ENCODE assay signal across 12 cellular contexts in genomic region chr16:65975049-65975708, GRCh38.
DNase-seq lines count a peak whose midpoint lies in the region; ATAC-seq, FAIRE-seq and TF ChIP-seq lines count a peak whose summit lies in the region.
"Had no signal": no experiment of that assay in that cellular context is flagged by ENCODE, and none has a peak within 500 bp of the region (broad histone marks: within the 10 kb centered on the region; RNA-seq: fewer than 3 reads in every experiment).

No MANE protein-coding gene starts in this region.

- TF ChIP-seq EP300 in A549 (IDR thresholded peaks at IDR 0.05) = no peak

- FAIRE-seq in A549 (lab: Jason Lieb, UNC) = no peak
- peak; percentile 5 for FAIRE-seq in RCC 7860 (lab: Jason Lieb, UNC)

- peaks cover 23% of the 10 kb centered on the region for H3K9me3 ChIP-seq in A549
- H3K9me3 ChIP-seq: thyroid gland had no signal

- WGBS in A549 (ENCODE audit: missing lambda C conversion rate) = 60% methylated on average over 7 of the region's 7 CpGs

- H3K27ac ChIP-seq in A549 = peak overlapping the region; percentile 54 to 76; a peak in 5 of 6 replicates
- H3K27ac ChIP-seq: HL-60, thyroid gland had no signal

- H3K4me3 ChIP-seq in A549 = no peak overlapping the region
- H3K4me3 ChIP-seq: thyroid gland had no signal

- no peak for TF ChIP-seq CTCF in A549 (IDR thresholded peaks at IDR 0.05)

- POLR2A ChIA-PET in A549 (lab: Yijun Ruan, JAX) = no interaction called here

- DNase-seq in A549 (ENCODE audit: low read depth in 1 of 2, low spot score in 1 of 2) = peak in 1 of 2 experiments; percentile 66
- peak; percentile 12 for DNase-seq in GM04503 (ENCODE audit: low read depth)
- peak; percentile 65 for DNase-seq in RCC 7860 (ENCODE audit: low spot score)
- peak; percentile 43 to 71 for DNase-seq in erythroblast (lab: John Stamatoyannopoulos, UW)
- no peak for DNase-seq in OCI-M2 (lab: John Stamatoyannopoulos, UW; ENCODE audit: unreplicated experiment)
- DNase-seq in NCI-H187 (lab: John Stamatoyannopoulos, UW) = no peak
- DNase-seq: activated CD8-positive, alpha-beta memory T cell treated with anti-CD3 and anti-CD28 coated beads, Interleukin-2, amount 50 U/mL, for 48 hours; NCI-H1930; thyroid gland had no signal

- TF ChIP-seq RAD21 in A549 (conservative IDR thresholded peaks at IDR 0.05 in 1 of 2, IDR thresholded peaks at IDR 0.05 in 1 of 2) = no peak

- no peak overlapping the region for H3K4me2 ChIP-seq in A549

- CTCF ChIA-PET in A549 (lab: Yijun Ruan, JAX) = no interaction called here

- TF ChIP-seq POLR2A in A549 (IDR thresholded peaks at IDR 0.05; ENCODE audit: low read length) = no peak
- no peak for TF ChIP-seq POLR2A in erythroblast (IDR thresholded peaks at IDR 0.05; ENCODE audit: low read length)

- ATAC-seq in A549 (peak in 1 of 2 experiments; percentile 44; a peak in 3 of 6 replicates), GM21360 (IDR thresholded peaks at IDR 0.05; ENCODE audit: unreplicated experiment) (no peak), HG03378 (IDR thresholded peaks at IDR 0.05; ENCODE audit: unreplicated experiment) (no peak)

- H3K4me1 ChIP-seq in A549 = no peaks in the 10 kb centered on the region
- H3K4me1 ChIP-seq: thyroid gland had no signal

TF ChIP-seq in A549, 52 proteins besides CTCF, POLR2A, EP300 and RAD21:
- TF ChIP-seq MYC (IDR thresholded peaks at IDR 0.05; ENCODE audit: borderline replicate concordance, low read length) (no peak), PHF8 (IDR thresholded peaks at IDR 0.05; ENCODE audit: borderline replicate concordance, low read depth) (no peak), REST (IDR thresholded peaks at IDR 0.05) (no peak), ATOH8 (CRISPR knock-in tag; IDR thresholded peaks at IDR 0.05; ENCODE audit: low read depth) (no peak), NR3C1 (IDR thresholded peaks at IDR 0.05) (no peak), RCOR1 (IDR thresholded peaks at IDR 0.05; ENCODE audit: low read depth, low read length) (no peak), FOSL2 (IDR thresholded peaks at IDR 0.05) (no peak), FOSL2 (CRISPR knock-in tag; IDR thresholded peaks at IDR 0.05) (peak; percentile 86), MAZ (IDR thresholded peaks at IDR 0.05; ENCODE audit: borderline replicate concordance, low read depth, low read length) (no peak), ESRRA (IDR thresholded peaks at IDR 0.05; ENCODE audit: borderline replicate concordance, low read length) (no peak), ZC3H11A (IDR thresholded peaks at IDR 0.05) (no peak), HOXB13 (CRISPR knock-in tag; IDR thresholded peaks at IDR 0.05; ENCODE audit: low read depth) (peak; percentile 50; the same call in 1 of the 2 replicates), MAFK (IDR thresholded peaks at IDR 0.05; ENCODE audit: partially characterized antibody) (peak; percentile 99), ZNF302 (CRISPR knock-in tag; IDR thresholded peaks at IDR 0.05) (no peak), HOXB5 (CRISPR knock-in tag; IDR thresholded peaks at IDR 0.05) (no peak), CBX2 (IDR thresholded peaks at IDR 0.05; ENCODE audit: borderline replicate concordance, low read depth) (no peak), FOSB (CRISPR knock-in tag; IDR thresholded peaks at IDR 0.05) (no peak), RARB (CRISPR knock-in tag; IDR thresholded peaks at IDR 0.05) (no peak), NFE2L2 (conservative IDR thresholded peaks at IDR 0.05; ENCODE audit: low read length) (peak; percentile 99), USF2 (IDR thresholded peaks at IDR 0.05) (no peak), KDM5A (IDR thresholded peaks at IDR 0.05) (no peak), CBX8 (IDR thresholded peaks at IDR 0.05) (no peak)
- TF ChIP-seq, protein P1, sequence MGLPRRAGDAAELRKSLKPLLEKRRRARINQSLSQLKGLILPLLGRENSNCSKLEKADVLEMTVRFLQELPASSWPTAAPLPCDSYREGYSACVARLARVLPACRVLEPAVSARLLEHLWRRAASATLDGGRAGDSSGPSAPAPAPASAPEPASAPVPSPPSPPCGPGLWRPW (IDR thresholded peaks at IDR 0.05) = no peak
- TF ChIP-seq, protein P2, sequence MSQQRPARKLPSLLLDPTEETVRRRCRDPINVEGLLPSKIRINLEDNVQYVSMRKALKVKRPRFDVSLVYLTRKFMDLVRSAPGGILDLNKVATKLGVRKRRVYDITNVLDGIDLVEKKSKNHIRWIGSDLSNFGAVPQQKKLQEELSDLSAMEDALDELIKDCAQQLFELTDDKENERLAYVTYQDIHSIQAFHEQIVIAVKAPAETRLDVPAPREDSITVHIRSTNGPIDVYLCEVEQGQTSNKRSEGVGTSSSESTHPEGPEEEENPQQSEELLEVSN (IDR thresholded peaks at IDR 0.05; ENCODE audit: borderline replicate concordance, low read depth) = no peak
- TF ChIP-seq, protein P3, sequence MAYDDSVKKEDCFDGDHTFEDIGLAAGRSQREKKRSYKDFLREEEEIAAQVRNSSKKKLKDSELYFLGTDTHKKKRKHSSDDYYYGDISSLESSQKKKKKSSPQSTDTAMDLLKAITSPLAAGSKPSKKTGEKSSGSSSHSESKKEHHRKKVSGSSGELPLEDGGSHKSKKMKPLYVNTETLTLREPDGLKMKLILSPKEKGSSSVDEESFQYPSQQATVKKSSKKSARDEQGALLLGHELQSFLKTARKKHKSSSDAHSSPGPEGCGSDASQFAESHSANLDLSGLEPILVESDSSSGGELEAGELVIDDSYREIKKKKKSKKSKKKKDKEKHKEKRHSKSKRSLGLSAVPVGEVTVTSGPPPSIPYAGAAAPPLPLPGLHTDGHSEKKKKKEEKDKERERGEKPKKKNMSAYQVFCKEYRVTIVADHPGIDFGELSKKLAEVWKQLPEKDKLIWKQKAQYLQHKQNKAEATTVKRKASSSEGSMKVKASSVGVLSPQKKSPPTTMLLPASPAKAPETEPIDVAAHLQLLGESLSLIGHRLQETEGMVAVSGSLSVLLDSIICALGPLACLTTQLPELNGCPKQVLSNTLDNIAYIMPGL (CRISPR knock-in tag; IDR thresholded peaks at IDR 0.05; ENCODE audit: borderline replicate concordance) = no peak
- TF ChIP-seq, protein P4, sequence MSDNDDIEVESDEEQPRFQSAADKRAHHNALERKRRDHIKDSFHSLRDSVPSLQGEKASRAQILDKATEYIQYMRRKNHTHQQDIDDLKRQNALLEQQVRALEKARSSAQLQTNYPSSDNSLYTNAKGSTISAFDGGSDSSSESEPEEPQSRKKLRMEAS (IDR thresholded peaks at IDR 0.05) = 0 out of 2 replicates have a peak, but pooled peaks have one; percentile 33
TF ChIP-seq in A549: peak in this region for 5.

Comparison
In these comparisons a context has a peak if more than half of its experiments do, and no peak if none do; other contexts are left out.
1. DNase-seq: peak in GM04503 (single experiment), RCC 7860 (single experiment) and erythroblast (2 of 2); none in OCI-M2 (single experiment) and NCI-H187 (0 of 2).